ENCODE assay signal across 8 cellular contexts in the genomic region with DNA sequence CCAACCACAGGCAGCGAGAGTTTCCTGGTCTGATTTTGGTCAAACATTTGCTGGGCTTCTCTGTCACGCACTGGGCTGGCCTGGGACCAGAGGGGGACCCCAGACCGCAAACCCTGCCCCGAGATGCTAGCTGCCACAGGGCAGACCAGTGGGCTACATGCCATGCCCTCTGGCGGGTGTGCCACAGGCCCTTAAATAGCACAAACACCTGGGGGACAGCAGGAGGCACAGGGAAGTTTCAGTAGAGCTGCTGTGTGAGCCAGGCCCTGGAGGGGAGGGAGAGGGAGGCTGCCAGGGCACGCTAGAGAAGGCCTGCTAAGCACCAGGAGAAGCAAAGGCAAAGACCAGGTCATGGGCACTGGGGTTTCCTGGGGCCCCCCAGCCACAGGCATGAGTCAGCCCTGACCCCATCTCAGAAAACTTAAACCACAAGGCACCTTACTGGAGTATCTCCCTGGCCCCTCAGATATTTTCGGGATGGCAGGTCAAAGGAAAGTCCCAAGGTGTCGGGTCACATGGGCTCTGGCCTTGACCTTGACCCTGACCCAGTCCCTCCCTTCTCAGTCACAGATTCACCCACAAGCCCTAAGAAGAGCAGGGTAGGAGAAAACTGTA. TPM values are rescaled to one million over a fixed set of nuclear protein-coding genes. Genes with fewer than 3 reads are reported as not detected.
DNase-seq lines count a peak whose midpoint lies in the region; ATAC-seq, FAIRE-seq and TF ChIP-seq lines count a peak whose summit lies in the region.

No MANE protein-coding gene starts in this region.

- POLR2A ChIA-PET in activated CD4-positive, alpha-beta T cell treated with anti-CD3 and anti-CD28 coated beads, Interleukin-2, amount 10 ng/mL, durations not matched to agents 7 days and 5 days (lab: Charles Lee) = no interaction called here

- no peaks in the 10 kb centered on the region for H3K27me3 ChIP-seq in bronchial epithelial cell (ENCODE audit: control insufficient read depth, insufficient read depth, low read length)

- no peak for FAIRE-seq in bronchial epithelial cell (lab: Jason Lieb, UNC)

- CTCF ChIA-PET in activated CD4-positive, alpha-beta T cell treated with anti-CD3 and anti-CD28 coated beads, Interleukin-2, amount 10 ng/mL, durations not matched to agents 7 days and 5 days (lab: Charles Lee) = no interaction called here

- peaks cover 32% of the 10 kb centered on the region for H3K4me1 Mint-ChIP-seq in activated CD4-positive, alpha-beta T cell treated with anti-CD3 and anti-CD28 coated beads, Interleukin-2, amount 10 ng/mL, durations not matched to agents 7 days and 5 days
- H3K4me1 Mint-ChIP-seq in stimulated activated naive CD8-positive, alpha-beta T cell treated with anti-CD3 and anti-CD28 coated beads, Interleukin-15, Interleukin-2, amounts not matched to agents 100 ng/mL and 50 ng/mL, for 24 hours (ENCODE audit: low read depth) = peaks cover 80% of the 10 kb centered on the region
- peaks cover 22% of the 10 kb centered on the region for H3K4me1 Mint-ChIP-seq in activated T-helper 1 cell treated with anti-CD3 and anti-CD28 coated beads, Interleukin-12 subunit alpha, Interleukin-12 subunit beta, Interleukin-2, Interleukin-4 antibody, amounts not matched to agents 30 ng/mL and 10 ng/mL and 1 ng/mL, durations not matched to agents 14 hours and 24 hours and 36 hours (ENCODE audit: low read depth)

- peak; percentile 45 for ATAC-seq in HG03439 (IDR thresholded peaks at IDR 0.05; ENCODE audit: unreplicated experiment)

- peak overlapping the region; percentile 19 for H3K27ac Mint-ChIP-seq in activated CD4-positive, alpha-beta T cell treated with anti-CD3 and anti-CD28 coated beads, Interleukin-2, amount 10 ng/mL, durations not matched to agents 7 days and 5 days
- peak overlapping the region; percentile 72 for H3K27ac Mint-ChIP-seq in stimulated activated naive CD8-positive, alpha-beta T cell treated with anti-CD3 and anti-CD28 coated beads, Interleukin-15, Interleukin-2, amounts not matched to agents 100 ng/mL and 50 ng/mL, for 24 hours
- no peak overlapping the region for H3K27ac Mint-ChIP-seq in activated T-helper 1 cell treated with anti-CD3 and anti-CD28 coated beads, Interleukin-12 subunit alpha, Interleukin-12 subunit beta, Interleukin-2, Interleukin-4 antibody, amounts not matched to agents 30 ng/mL and 10 ng/mL and 1 ng/mL, durations not matched to agents 14 hours and 24 hours and 36 hours

- no peaks in the 10 kb centered on the region for H3K27me3 Mint-ChIP-seq in activated CD4-positive, alpha-beta T cell treated with anti-CD3 and anti-CD28 coated beads, Interleukin-2, amount 10 ng/mL, durations not matched to agents 7 days and 5 days
- H3K27me3 Mint-ChIP-seq in stimulated activated naive CD8-positive, alpha-beta T cell treated with anti-CD3 and anti-CD28 coated beads, Interleukin-15, Interleukin-2, amounts not matched to agents 100 ng/mL and 50 ng/mL, for 24 hours = no peaks in the 10 kb centered on the region
- no peaks in the 10 kb centered on the region for H3K27me3 Mint-ChIP-seq in activated T-helper 1 cell treated with anti-CD3 and anti-CD28 coated beads, Interleukin-12 subunit alpha, Interleukin-12 subunit beta, Interleukin-2, Interleukin-4 antibody, amounts not matched to agents 30 ng/mL and 10 ng/mL and 1 ng/mL, durations not matched to agents 14 hours and 24 hours and 36 hours (ENCODE audit: insufficient read depth)

- H3K36me3 Mint-ChIP-seq in activated CD4-positive, alpha-beta T cell treated with anti-CD3 and anti-CD28 coated beads, Interleukin-2, amount 10 ng/mL, durations not matched to agents 7 days and 5 days (ENCODE audit: low read depth) = peaks cover 2% of the 10 kb centered on the region
- no peaks in the 10 kb centered on the region for H3K36me3 Mint-ChIP-seq in stimulated activated naive CD8-positive, alpha-beta T cell treated with anti-CD3 and anti-CD28 coated beads, Interleukin-15, Interleukin-2, amounts not matched to agents 100 ng/mL and 50 ng/mL, for 24 hours (ENCODE audit: low read depth)
- no peaks in the 10 kb centered on the region for H3K36me3 Mint-ChIP-seq in activated T-helper 1 cell treated with anti-CD3 and anti-CD28 coated beads, Interleukin-12 subunit alpha, Interleukin-12 subunit beta, Interleukin-2, Interleukin-4 antibody, amounts not matched to agents 30 ng/mL and 10 ng/mL and 1 ng/mL, durations not matched to agents 14 hours and 24 hours and 36 hours (ENCODE audit: low read depth)

- H3K4me3 Mint-ChIP-seq in activated CD4-positive, alpha-beta T cell treated with anti-CD3 and anti-CD28 coated beads, Interleukin-2, amount 10 ng/mL, durations not matched to agents 7 days and 5 days = no peak overlapping the region
- peak overlapping the region; percentile 35 for H3K4me3 Mint-ChIP-seq in stimulated activated naive CD8-positive, alpha-beta T cell treated with anti-CD3 and anti-CD28 coated beads, Interleukin-15, Interleukin-2, amounts not matched to agents 100 ng/mL and 50 ng/mL, for 24 hours
- no peak overlapping the region for H3K4me3 Mint-ChIP-seq in activated T-helper 1 cell treated with anti-CD3 and anti-CD28 coated beads, Interleukin-12 subunit alpha, Interleukin-12 subunit beta, Interleukin-2, Interleukin-4 antibody, amounts not matched to agents 30 ng/mL and 10 ng/mL and 1 ng/mL, durations not matched to agents 14 hours and 24 hours and 36 hours

- intact Hi-C loops in activated T-helper 1 cell treated with anti-CD3 and anti-CD28 coated beads, Interleukin-12 subunit alpha, Interleukin-12 subunit beta, Interleukin-2, Interleukin-4 antibody, amounts not matched to agents 30 ng/mL and 10 ng/mL and 1 ng/mL, durations not matched to agents 14 hours and 24 hours and 36 hours (cut with micrococcal nuclease) = no loop called here

- no peak overlapping the region for H3K4me3 ChIP-seq in bronchial epithelial cell (ENCODE audit: low read depth, low read length)

- TF ChIP-seq CTCF in bronchial epithelial cell (IDR thresholded peaks at IDR 0.05; ENCODE audit: insufficient read depth, low read length, severe bottlenecking) = no peak

- H3K36me3 ChIP-seq in bronchial epithelial cell (ENCODE audit: control insufficient read depth, insufficient read depth, low read length) = peaks cover 1% of the 10 kb centered on the region

- no peak for DNase-seq in activated CD4-positive, alpha-beta T cell treated with anti-CD3 and anti-CD28 coated beads, Interleukin-2, amount 10 ng/mL, durations not matched to agents 7 days and 5 days
- DNase-seq in activated CD4-positive, alpha-beta T cell treated with anti-CD3 and anti-CD28 coated beads for 48 hours = no peak
- DNase-seq in bronchial epithelial cell (ENCODE audit: low read depth) (peak; percentile 15), dedifferentiated amniotic fluid mesenchymal stem cell (ENCODE audit: extremely low spot score) (no peak)
- no peak for DNase-seq in activated CD4-positive, alpha-beta T cell treated with anti-CD3 and anti-CD28 coated beads, Interleukin-2, amount 50 U/mL, for 4 hours
- DNase-seq in activated T-helper 1 cell treated with anti-CD3 and anti-CD28 coated beads, Interleukin-12 subunit alpha, Interleukin-12 subunit beta, Interleukin-2, Interleukin-4 antibody, amounts not matched to agents 30 ng/mL and 10 ng/mL and 1 ng/mL, durations not matched to agents 14 hours and 24 hours and 36 hours (ENCODE audit: low spot score) = no peak

- no peaks in the 10 kb centered on the region for H3K9me3 Mint-ChIP-seq in activated CD4-positive, alpha-beta T cell treated with anti-CD3 and anti-CD28 coated beads, Interleukin-2, amount 10 ng/mL, durations not matched to agents 7 days and 5 days
- H3K9me3 Mint-ChIP-seq in stimulated activated naive CD8-positive, alpha-beta T cell treated with anti-CD3 and anti-CD28 coated beads, Interleukin-15, Interleukin-2, amounts not matched to agents 100 ng/mL and 50 ng/mL, for 24 hours = no peaks in the 10 kb centered on the region
- H3K9me3 Mint-ChIP-seq in activated T-helper 1 cell treated with anti-CD3 and anti-CD28 coated beads, Interleukin-12 subunit alpha, Interleukin-12 subunit beta, Interleukin-2, Interleukin-4 antibody, amounts not matched to agents 30 ng/mL and 10 ng/mL and 1 ng/mL, durations not matched to agents 14 hours and 24 hours and 36 hours = no peaks in the 10 kb centered on the region

RNA-seq across cellular contexts. Expression of a gene that starts 29.2 kb away (rescaled TPM):
- total RNA-seq in activated CD4-positive, alpha-beta T cell treated with anti-CD3 and anti-CD28 coated beads, Interleukin-2, amount 10 ng/mL, durations not matched to agents 7 days and 5 days = 10 to 100 TPM; 63.7 to 71.0 TPM
- 24.7 and 39.8 TPM in 2 replicates for total RNA-seq in bronchial epithelial cell
- 71.0 and 77.3 TPM in 2 replicates for total RNA-seq in activated T-helper 1 cell treated with anti-CD3 and anti-CD28 coated beads, Interleukin-12 subunit alpha, Interleukin-12 subunit beta, Interleukin-2, Interleukin-4 antibody, amounts not matched to agents 30 ng/mL and 10 ng/mL and 1 ng/mL, durations not matched to agents 14 hours and 24 hours and 36 hours
